Comparison of ENCODE assay signal across 9 cellular contexts in genomic region chr10:114768394-114768786, GRCh38. TPM values are rescaled to one million over a fixed set of nuclear protein-coding genes. Genes with fewer than 3 reads are reported as not detected.
DNase-seq lines count a peak whose midpoint lies in the region; ATAC-seq and TF ChIP-seq lines count a peak whose summit lies in the region.
"Had no signal": no experiment of that assay in that cellular context is flagged by ENCODE, and none has a peak within 500 bp of the region (broad histone marks: within the 10 kb centered on the region; RNA-seq: fewer than 3 reads in every experiment).

No MANE protein-coding gene starts in this region.

- TF ChIP-seq POLR2A in spleen (IDR thresholded peaks at IDR 0.05): no peak

- peak; percentile 72 for DNase-seq in DMS53 (lab: John Stamatoyannopoulos, UW)
- no peak for DNase-seq in DMS53 treated with DMSO at 0.1 percent for 48 hours (lab: John Stamatoyannopoulos, UW; ENCODE audit: unreplicated experiment)
- no peak for DNase-seq in WERI-Rb-1
- DNase-seq in right cardiac atrium: peak in 1 of 3 donors; percentile 33
- no peak for DNase-seq in spleen
- DNase-seq in stimulated activated naive CD4-positive, alpha-beta T cell treated with Interleukin-2 at 50 U/mL for 16 hours (lab: John Stamatoyannopoulos, UW): no peak
- DNase-seq in activated CD4-positive, CD25-positive, alpha-beta regulatory T cell treated with anti-CD3 and anti-CD28 coated beads, Interleukin-2, amount 50 U/mL, for 72 hours: no peak
- DNase-seq: stimulated activated CD4-positive, alpha-beta T cell treated with anti-CD3 and anti-CD28 coated beads, Interleukin-12 subunit alpha, Interleukin-12 subunit beta, amount 100 ng/mL, for 4 hours had no signal

- H3K36me3 ChIP-seq in WERI-Rb-1 (no peaks in the 10 kb centered on the region), spleen (no peaks in the 10 kb centered on the region)

- H3K4me1 ChIP-seq in right cardiac atrium (ENCODE audit: control insufficient read depth, insufficient read depth, low read length) (no peaks in the 10 kb centered on the region), spleen (peaks cover 3 to 18% (median 12%) of the 10 kb centered on the region in 6 donors)

- intact Hi-C loops in right cardiac atrium (cut with DNase I) (loop anchor here in 3 of 4 donors (10.0 kb wide), 2 partner anchors 54 to 134 kb away; no protein-coding TSS in a partner anchor), spleen (cut with DNase I; ENCODE audit: low total_unique reads) (no loop called here)

- H3K4me3 ChIP-seq in WERI-Rb-1 (ENCODE audit: low read depth, low read length): peak overlapping the region; percentile 37
- peak overlapping the region; percentile 87 for H3K4me3 ChIP-seq in right cardiac atrium (ENCODE audit: low read length)
- peak overlapping the region in 6 of 8 donors; percentile 14 to 75 (median 48) for H3K4me3 ChIP-seq in spleen

- TF ChIP-seq CTCF in WERI-Rb-1 (IDR thresholded peaks at IDR 0.05; ENCODE audit: low read depth, low read length) (no peak), spleen (IDR thresholded peaks at IDR 0.05 in 8 of 11, conservative IDR thresholded peaks at IDR 0.05 in 3 of 11) (no peak)

- peak; percentile 15 to 39 for ATAC-seq in right cardiac atrium
- ATAC-seq in GM21717 (IDR thresholded peaks at IDR 0.05; ENCODE audit: unreplicated experiment): no peak

- H3K27ac ChIP-seq in WERI-Rb-1 (no peak overlapping the region), right cardiac atrium (ENCODE audit: low read length) (peak overlapping the region; percentile 30), spleen (no peak overlapping the region)

- H3K27me3 ChIP-seq in WERI-Rb-1 (ENCODE audit: insufficient read depth, low read depth, severe bottlenecking) (no peaks in the 10 kb centered on the region), right cardiac atrium (ENCODE audit: control insufficient read depth, insufficient read depth) (no peaks in the 10 kb centered on the region), spleen (replicated peaks in 1 of 7) (peaks cover 0 to 53% (median 41%) of the 10 kb centered on the region in 7 donors)

- 4% methylated on average over 26 of the region's 26 CpGs for WGBS in right cardiac atrium
- WGBS in spleen, 5 donors: 4 to 11% (median 9%) methylated on average over 12 to 26 of the region's 26 CpGs

- H3K9me3 ChIP-seq in WERI-Rb-1 (ENCODE audit: severe bottlenecking) (no peaks in the 10 kb centered on the region), right cardiac atrium (ENCODE audit: control insufficient read depth, low read length) (no peaks in the 10 kb centered on the region), spleen (no peaks in the 10 kb centered on the region)

RNA-seq across cellular contexts. Expression of gene FHIP2A, which starts 53.2 kb away (rescaled TPM):
- 10 to 100 TPM; 25.1 to 30.2 (median 27.8) TPM for total RNA-seq in right cardiac atrium
- polyA plus RNA-seq in right cardiac atrium: 7.3 TPM
- total RNA-seq in spleen: 10 to 100 TPM; 28.2 to 37.5 (median 28.7) TPM
- polyA plus RNA-seq in spleen: 1 to 10 TPM; 4.6 to 6.4 (median 5.2) TPM

Comparison
In these comparisons a context has a peak if more than half of its experiments do, and no peak if none do; other contexts are left out.
1. H3K4me3 ChIP-seq: peak in every context shown above with its lines; median percentile 87 in right cardiac atrium; 48 in spleen; 37 in WERI-Rb-1.